ENCODE assay signal across 8 cellular contexts in the genomic region with DNA sequence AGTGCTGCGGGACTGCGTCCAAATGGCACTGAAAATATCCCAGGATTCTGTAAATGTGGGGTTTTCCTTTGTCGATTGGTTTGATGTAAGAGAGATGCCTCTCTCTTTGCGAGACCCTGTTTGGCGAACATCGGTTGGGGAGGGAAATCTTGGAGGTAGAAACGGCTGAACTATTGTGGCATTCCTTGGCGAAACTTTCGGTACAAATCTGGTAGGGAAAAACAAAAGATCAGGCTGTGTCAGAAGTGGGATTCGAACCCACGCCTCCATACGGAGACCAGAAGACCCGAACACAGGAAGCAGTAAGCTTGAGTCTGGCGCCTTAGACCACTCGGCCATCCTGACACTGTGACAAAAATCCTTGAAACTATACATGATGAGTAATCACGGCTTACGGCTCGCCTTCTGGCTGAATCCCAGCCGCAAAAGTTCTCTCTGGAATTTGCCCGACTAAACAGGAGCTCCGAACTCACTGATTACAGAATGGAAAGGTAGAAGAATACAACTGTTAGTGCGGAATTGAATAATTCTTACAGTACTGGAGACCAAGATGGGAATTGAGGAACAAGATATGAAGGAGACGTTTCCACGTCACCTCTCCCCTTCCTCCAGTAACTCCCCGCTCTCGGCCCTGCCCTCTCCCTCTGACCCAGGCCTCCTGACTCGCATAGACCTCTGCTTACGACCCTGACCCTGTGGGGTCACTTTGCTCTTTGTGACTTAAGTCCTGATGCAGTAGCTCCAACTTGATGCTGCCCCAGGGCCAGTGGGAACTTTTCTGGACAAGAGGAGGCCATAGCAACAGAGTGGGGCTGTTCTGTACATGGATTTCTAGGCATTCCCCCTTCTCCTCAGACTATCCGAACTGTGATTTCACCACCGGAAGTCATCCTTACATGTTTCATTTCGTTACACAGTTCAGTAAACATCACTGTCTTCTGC.
DNase-seq lines count a peak whose midpoint lies in the region; ATAC-seq lines count a peak whose summit lies in the region.

No MANE protein-coding gene starts in this region.

- H3K27me3 Mint-ChIP-seq in activated T-helper 17 cell treated with anti-CD3 and anti-CD28 coated beads, Interleukin-2, amount 50 U/mL, for 72 hours: peaks cover 52% of the 10 kb centered on the region
- peaks cover 35 to 59% of the 10 kb centered on the region in 2 donors for H3K27me3 Mint-ChIP-seq in natural killer cell treated with Interleukin-12 subunit alpha and Interleukin-12 subunit beta and Interleukin-15 and Interleukin-18, amount 100 ng/mL, for 72 hours

- peak; percentile 96 for DNase-seq in ELF-1 (ENCODE audit: low read depth, low spot score)
- peak; percentile 91 for DNase-seq in HK-2 (ENCODE audit: unreplicated experiment)
- DNase-seq in kidney glomerular epithelial cell (lab: John Stamatoyannopoulos, UW): peak; percentile 85
- DNase-seq in NCI-H2196 treated with DMSO at 0.1 percent for 48 hours (lab: John Stamatoyannopoulos, UW; ENCODE audit: unreplicated experiment): no peak
- DNase-seq in natural killer cell treated with Interleukin-12 subunit alpha and Interleukin-12 subunit beta and Interleukin-15 and Interleukin-18, amount 100 ng/mL, for 72 hours (ENCODE audit: low spot score): no peak
- no peak for DNase-seq in NCI-H526 (lab: John Stamatoyannopoulos, UW)

- ATAC-seq in activated T-helper 17 cell treated with anti-CD3 and anti-CD28 coated beads, Interleukin-2, amount 50 U/mL, for 72 hours (replicated peaks): no peak
- no peak for ATAC-seq in HG02678 (IDR thresholded peaks at IDR 0.05; ENCODE audit: unreplicated experiment)
- ATAC-seq in natural killer cell treated with Interleukin-12 subunit alpha and Interleukin-12 subunit beta and Interleukin-15 and Interleukin-18, amount 100 ng/mL, for 72 hours: no peak

- H3K4me3 Mint-ChIP-seq in activated T-helper 17 cell treated with anti-CD3 and anti-CD28 coated beads, Interleukin-2, amount 50 U/mL, for 72 hours: peak overlapping the region; percentile 10
- H3K4me3 Mint-ChIP-seq in natural killer cell treated with Interleukin-12 subunit alpha and Interleukin-12 subunit beta and Interleukin-15 and Interleukin-18, amount 100 ng/mL, for 72 hours: no peak overlapping the region

- no peak overlapping the region for H3K27ac Mint-ChIP-seq in activated T-helper 17 cell treated with anti-CD3 and anti-CD28 coated beads, Interleukin-2, amount 50 U/mL, for 72 hours
- peak overlapping the region in 1 of 2 donors; percentile 56 for H3K27ac Mint-ChIP-seq in natural killer cell treated with Interleukin-12 subunit alpha and Interleukin-12 subunit beta and Interleukin-15 and Interleukin-18, amount 100 ng/mL, for 72 hours

- peaks cover 5% of the 10 kb centered on the region for H3K36me3 Mint-ChIP-seq in activated T-helper 17 cell treated with anti-CD3 and anti-CD28 coated beads, Interleukin-2, amount 50 U/mL, for 72 hours (ENCODE audit: low read depth)
- peaks cover 14% of the 10 kb centered on the region for H3K36me3 Mint-ChIP-seq in natural killer cell treated with Interleukin-12 subunit alpha and Interleukin-12 subunit beta and Interleukin-15 and Interleukin-18, amount 100 ng/mL, for 72 hours

- H3K4me1 Mint-ChIP-seq in activated T-helper 17 cell treated with anti-CD3 and anti-CD28 coated beads, Interleukin-2, amount 50 U/mL, for 72 hours: peaks cover 10% of the 10 kb centered on the region
- peaks cover 4 to 13% of the 10 kb centered on the region in 2 donors for H3K4me1 Mint-ChIP-seq in natural killer cell treated with Interleukin-12 subunit alpha and Interleukin-12 subunit beta and Interleukin-15 and Interleukin-18, amount 100 ng/mL, for 72 hours (ENCODE audit: low read depth in 2 of 2)

- peaks cover 3% of the 10 kb centered on the region for H3K9me3 Mint-ChIP-seq in activated T-helper 17 cell treated with anti-CD3 and anti-CD28 coated beads, Interleukin-2, amount 50 U/mL, for 72 hours
- no peaks in the 10 kb centered on the region for H3K9me3 Mint-ChIP-seq in natural killer cell treated with Interleukin-12 subunit alpha and Interleukin-12 subunit beta and Interleukin-15 and Interleukin-18, amount 100 ng/mL, for 72 hours

Comparison
In these comparisons a context has a peak if more than half of its experiments do, and no peak if none do; other contexts are left out.
1. DNase-seq: peak in ELF-1 (single experiment), HK-2 (single experiment) and kidney glomerular epithelial cell (single experiment); none in NCI-H2196 treated with DMSO at 0.1 percent for 48 hours (single experiment), natural killer cell treated with Interleukin-12 subunit alpha and Interleukin-12 subunit beta and Interleukin-15 and Interleukin-18, amount 100 ng/mL, for 72 hours (single experiment) and NCI-H526 (0 of 2).